In the genomic region with DNA sequence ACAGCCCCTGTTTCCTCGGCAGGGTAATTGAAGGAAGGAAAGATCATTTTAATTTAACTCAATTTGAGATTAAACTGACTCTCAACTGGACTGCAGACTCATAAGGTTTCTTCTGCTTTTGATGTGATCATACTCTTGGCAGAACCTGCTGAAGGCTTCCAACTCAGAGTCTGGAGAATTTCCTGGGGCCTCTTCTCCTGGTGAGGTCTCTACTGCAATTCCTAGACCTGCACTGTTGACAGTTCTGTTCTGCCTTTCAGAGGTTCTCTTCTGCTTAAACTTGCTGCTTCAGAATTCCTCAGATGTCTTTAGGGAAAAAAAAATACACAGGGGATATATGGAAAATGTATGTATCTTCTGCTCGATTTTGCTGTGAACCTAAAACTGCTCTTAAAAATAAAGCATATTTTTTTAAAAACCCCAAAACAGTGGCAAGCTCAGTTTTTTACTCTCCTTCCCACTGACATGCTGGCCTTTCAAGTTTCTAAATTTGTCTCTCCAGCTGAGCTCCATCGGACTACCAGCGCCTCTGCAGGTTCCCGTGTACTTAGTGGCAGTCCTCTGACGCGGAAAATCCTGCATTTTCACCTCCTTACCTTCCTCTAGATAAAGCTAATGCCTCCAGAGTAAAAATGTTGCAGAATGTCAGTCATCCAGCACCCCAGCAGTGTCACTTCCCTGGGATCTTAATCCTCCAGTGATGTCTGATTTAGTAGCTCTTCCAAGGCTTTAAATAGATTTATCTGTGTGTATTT, we compare ENCODE assay signal across 24 cellular contexts.
"Had no signal": no experiment of that assay in that cellular context is flagged by ENCODE, and none has a peak within 500 bp of the region (broad histone marks: within the 10 kb centered on the region; RNA-seq: fewer than 3 reads in every experiment).

No MANE protein-coding gene starts in this region.

- H3K9me3 ChIP-seq: colonic mucosa, gastrocnemius medialis, left lung, sigmoid colon, transverse colon had no signal

- H3K4me3 Mint-ChIP-seq: activated naive CD8-positive, alpha-beta T cell; activated T-cell treated with anti-CD3 and anti-CD28 coated beads, Interleukin-2, amount 50 U/mL, for 72 hours; naive B cell; neural crest cell; stimulated activated naive B cell treated with anti-CD40 and anti-IgM and Interleukin-4, amounts not matched to agents 10 μg/mL and 1 μg/mL and 100 μg/mL, for 72 hours; T-helper 1 cell treated with Interleukin-12 subunit alpha and Interleukin-12 subunit beta and Interleukin-4 antibody, amounts not matched to agents 30 μg/mL and 1 μg/mL, for 36 hours had no signal

- H3K4me1 ChIP-seq: colonic mucosa, sigmoid colon had no signal

- H3K4me1 Mint-ChIP-seq: naive B cell; stimulated activated naive B cell treated with anti-CD40 and anti-IgM and Interleukin-4, amounts not matched to agents 10 μg/mL and 1 μg/mL and 100 μg/mL, for 72 hours had no signal

- H3K27me3 ChIP-seq: colonic mucosa, gastrocnemius medialis, left lung, sigmoid colon, transverse colon had no signal

- H3K4me3 ChIP-seq: colonic mucosa, gastrocnemius medialis, left lung, sigmoid colon, transverse colon had no signal

- H3K9me3 Mint-ChIP-seq: activated T-cell treated with anti-CD3 and anti-CD28 coated beads, Interleukin-2, amount 50 U/mL, for 72 hours had no signal

- ATAC-seq: activated T-cell treated with anti-CD3 and anti-CD28 coated beads, Interleukin-2, amount 50 U/mL, for 72 hours; gastrocnemius medialis; left lung; stimulated activated naive B cell treated with anti-CD40 and anti-IgM and Interleukin-4, amounts not matched to agents 10 μg/mL and 1 μg/mL and 100 μg/mL, for 72 hours had no signal

- H3K36me3 Mint-ChIP-seq: activated naive CD8-positive, alpha-beta T cell; naive B cell; stimulated activated naive B cell treated with anti-CD40 and anti-IgM and Interleukin-4, amounts not matched to agents 10 μg/mL and 1 μg/mL and 100 μg/mL, for 72 hours had no signal

- H3K27ac ChIP-seq: colonic mucosa, gastrocnemius medialis, left lung, sigmoid colon, transverse colon, VCaP had no signal

- H3K36me3 ChIP-seq: colonic mucosa, gastrocnemius medialis, left lung, sigmoid colon, transverse colon had no signal

- H3K27me3 Mint-ChIP-seq: naive B cell; stimulated activated naive B cell treated with anti-CD40 and anti-IgM and Interleukin-4, amounts not matched to agents 10 μg/mL and 1 μg/mL and 100 μg/mL, for 72 hours had no signal

- H3K27ac Mint-ChIP-seq: activated naive CD8-positive, alpha-beta T cell; activated T-cell treated with anti-CD3 and anti-CD28 coated beads, Interleukin-2, amount 50 U/mL, for 72 hours; naive B cell; stimulated activated naive B cell treated with anti-CD40 and anti-IgM and Interleukin-4, amounts not matched to agents 10 μg/mL and 1 μg/mL and 100 μg/mL, for 72 hours; T-helper 1 cell treated with Interleukin-12 subunit alpha and Interleukin-12 subunit beta and Interleukin-4 antibody, amounts not matched to agents 30 μg/mL and 1 μg/mL, for 36 hours had no signal

- DNase-seq: activated CD4-positive, alpha-beta T cell treated with anti-CD3 and anti-CD28 coated beads for 4 hours; activated CD4-positive, alpha-beta T cell treated with anti-CD3 and anti-CD28 coated beads, Interleukin-2, amount 50 U/mL, for 4 hours; activated naive CD4-positive, alpha-beta T cell; activated T-cell treated with anti-CD3 and anti-CD28 coated beads for 4 hours; activated T-cell treated with anti-CD3 and anti-CD28 coated beads, Interleukin-2, amount 50 U/mL, for 72 hours; anterior cingulate cortex; cerebellar nuclear complex; colonic mucosa; effector CD8-positive, alpha-beta T cell; gastrocnemius medialis; left lung; naive B cell; posterior cingulate gyrus; sigmoid colon; small intestine; stimulated activated CD4-positive, alpha-beta T cell treated with anti-CD3 and anti-CD28 coated beads, Interleukin-1b, Interleukin-23, amount 100 ng/mL, for 48 hours; stimulated activated naive B cell treated with anti-CD40 and anti-IgM and Interleukin-4, amounts not matched to agents 10 μg/mL and 1 μg/mL and 100 μg/mL, for 72 hours; SW 1271; T-helper 9 cell; transverse colon had no signal
